In genomic region chr1:232477728-232478127, GRCh38 we compare ENCODE assay signal across 1 cellular context.
TF ChIP-seq lines count a peak whose summit lies in the region.

No MANE protein-coding gene starts in this region.

TF ChIP-seq in IMR-90, 13 proteins besides CTCF, POLR2A, EP300 and RAD21:
- TF ChIP-seq NFE2L2 (IDR thresholded peaks at IDR 0.05; ENCODE audit: low read depth, low read length) (no peak), CEBPB (IDR thresholded peaks at IDR 0.05; ENCODE audit: low read depth, low read length) (peak; percentile 79), CHD1 (IDR thresholded peaks at IDR 0.05; ENCODE audit: low read depth, low read length) (no peak), RCOR1 (IDR thresholded peaks at IDR 0.05; ENCODE audit: insufficient replicate concordance, low read length) (peak; percentile 25), BHLHE40 (IDR thresholded peaks at IDR 0.05; ENCODE audit: low read depth, low read length) (peak; percentile 31; the same call in 1 of the 2 replicates), FOS (IDR thresholded peaks at IDR 0.05; ENCODE audit: low read depth, low read length) (peak; percentile 81), MAFK (IDR thresholded peaks at IDR 0.05; ENCODE audit: low read depth, low read length) (peak; percentile 47; the same call in 1 of the 2 replicates)
